ENCODE assay signal across 21 cellular contexts in genomic region chr12:125684968-125685790, GRCh38.
A peak's percentile ranks its signal among the peaks of the same experiment; 100 is the strongest.
DNase-seq lines count a peak whose midpoint lies in the region; ATAC-seq, FAIRE-seq and TF ChIP-seq lines count a peak whose summit lies in the region.
"Had no signal": no experiment of that assay in that cellular context is flagged by ENCODE, and none has a peak within 500 bp of the region (broad histone marks: within the 10 kb centered on the region; RNA-seq: fewer than 3 reads in every experiment).

No MANE protein-coding gene starts in this region.

- TF ChIP-seq POLR2A in H1 (IDR thresholded peaks at IDR 0.05; ENCODE audit: control extremely low read depth in 1 of 2, low read depth in 2 of 2, low read length in 2 of 2) (no peak), gastrocnemius medialis (IDR thresholded peaks at IDR 0.05) (no peak)

- no peak overlapping the region for H3K4ac ChIP-seq in H1 (replicated peaks; ENCODE audit: insufficient read length, low read depth, low read length)

- no peak for FAIRE-seq in H1 (lab: Jason Lieb, UNC)
- FAIRE-seq: A204.1, D721Med, G401.6, GM12891, GM19239, HTR-8/SVneo had no signal

- CTCF ChIA-PET in H1 (lab: Charles Lee; ENCODE audit: partially characterized antibody), result interaction anchor here (0.6 to 3.2 kb wide), 9 partner anchors 9 to 153 kb away, joined by 3 to 22 read pairs (median 7); no protein-coding TSS in a partner anchor

- H3K36me3 ChIP-seq in H1 (ENCODE audit: control insufficient read depth in 2 of 4, insufficient read depth in 4 of 4, low read length in 3 of 4) (no peaks in the 10 kb centered on the region), osteoblast (ENCODE audit: insufficient read depth, low read length) (no peaks in the 10 kb centered on the region), MM.1S (replicated peaks; ENCODE audit: insufficient read depth, low read length) (no peaks in the 10 kb centered on the region), gastrocnemius medialis (no peaks in the 10 kb centered on the region)

- ATAC-seq in HG03354 (IDR thresholded peaks at IDR 0.05; ENCODE audit: poor library complexity, severe bottlenecking, unreplicated experiment), result no peak
- ATAC-seq in gastrocnemius medialis, result no peak

- no peak overlapping the region for H3K4me3 Mint-ChIP-seq in type B pancreatic cell
- H3K4me3 Mint-ChIP-seq: B cell; CD4-positive, alpha-beta memory T cell; HFFc6 had no signal

- no peak for TF ChIP-seq CTCF in H1 (IDR thresholded peaks at IDR 0.05; ENCODE audit: control extremely low read depth in 1 of 3, insufficient read depth in 1 of 3, low read depth in 1 of 3, low read length in 3 of 3)
- no peak for TF ChIP-seq CTCF in osteoblast (IDR thresholded peaks at IDR 0.05; ENCODE audit: extremely low read depth, low read depth, low read length)
- no peak for TF ChIP-seq CTCF in type B pancreatic cell (conservative IDR thresholded peaks at IDR 0.05)
- TF ChIP-seq CTCF in MM.1S (IDR thresholded peaks at IDR 0.05; ENCODE audit: low read length), result no peak
- no peak for TF ChIP-seq CTCF in gastrocnemius medialis (IDR thresholded peaks at IDR 0.05 in 4 of 5, conservative IDR thresholded peaks at IDR 0.05 in 1 of 5)

- H2BK12ac ChIP-seq in H1 (ENCODE audit: low read depth, low read length), result no peak overlapping the region

- H3K27me3 ChIP-seq in H1 (replicated peaks in 1 of 4; ENCODE audit: control insufficient read depth in 3 of 4, extremely low read depth in 1 of 4, insufficient read depth in 3 of 4, low read length in 3 of 4) (peaks cover 0 to 3% (median 0%) of the 10 kb centered on the region in 4 experiments; a peak in 2 of 7 replicates), osteoblast (ENCODE audit: insufficient read depth, low read length) (no peaks in the 10 kb centered on the region), MM.1S (replicated peaks; ENCODE audit: insufficient read depth, low read length) (no peaks in the 10 kb centered on the region), gastrocnemius medialis (no peaks in the 10 kb centered on the region)

- 87% methylated on average over 17 of the region's 17 CpGs; no CpG with 5 or more reads in 1 of the 2 experiments for WGBS in H1 (ENCODE audit: extremely low coverage in 1 of 2, insufficient coverage in 1 of 2, insufficient read length in 1 of 2, insufficient replicate concordance in 2 of 2, low coverage in 1 of 2, low lambda C conversion rate in 2 of 2, missing lambda C conversion rate in 1 of 2), 2 experiments

- H2AK5ac ChIP-seq in H1 (ENCODE audit: low read depth, low read length), result no peak overlapping the region

- H3F3A ChIP-seq in MM.1S (ENCODE audit: insufficient read depth, low read length), result no peaks in the 10 kb centered on the region

- H3K27me3 Mint-ChIP-seq in type B pancreatic cell, result peaks cover 50% of the 10 kb centered on the region

- H3K23me2 ChIP-seq in H1 (ENCODE audit: low read depth, low read length), result no peaks in the 10 kb centered on the region

- POLR2A ChIA-PET in H1 (lab: Charles Lee; ENCODE audit: partially characterized antibody), result no interaction called here

- DNase-seq in MV-4-11 (lab: John Stamatoyannopoulos, UW) (peak; percentile 27), H1 (ENCODE audit: low read depth in 1 of 2, low spot score in 2 of 2) (no peak), osteoblast (ENCODE audit: insufficient read length, low spot score, missing footprints) (peak; percentile 69), type B pancreatic cell (ENCODE audit: extremely low spot score, unreplicated experiment) (no peak), MM.1S (no peak), gastrocnemius medialis (no peak)
- DNase-seq: CD4-positive, alpha-beta memory T cell; DMS153; DMS79 treated with DMSO at 0.1 percent for 48 hours; EL; HCEC 1CT; HFFc6 had no signal

- H3K9me3 Mint-ChIP-seq in type B pancreatic cell, result no peaks in the 10 kb centered on the region

- H4K5ac ChIP-seq in H1 (ENCODE audit: insufficient read length, low read depth, low read length), result no peak overlapping the region

- no peak overlapping the region for H2BK15ac ChIP-seq in H1 (ENCODE audit: low read length)

- no peak overlapping the region for H3K9ac ChIP-seq in H1 (replicated peaks in 1 of 4; ENCODE audit: extremely low read depth in 1 of 4, low read depth in 3 of 4, low read length in 3 of 4)
- H3K9ac ChIP-seq in MM.1S (ENCODE audit: low read length), result no peak overlapping the region

- peaks cover 0 to under 1% (median 0%) of the 10 kb centered on the region in 4 experiments; a peak in 1 of 7 replicates for H3K4me1 ChIP-seq in H1 (replicated peaks in 1 of 4; ENCODE audit: control insufficient read depth in 3 of 4, insufficient read depth in 4 of 4, low read length in 3 of 4)
- no peaks in the 10 kb centered on the region for H3K4me1 ChIP-seq in osteoblast (ENCODE audit: insufficient read depth, low read length)
- H3K4me1 ChIP-seq in MM.1S (ENCODE audit: low read length), result no peaks in the 10 kb centered on the region
- no peaks in the 10 kb centered on the region for H3K4me1 ChIP-seq in gastrocnemius medialis

- no peak overlapping the region for H3K56ac ChIP-seq in H1 (replicated peaks; ENCODE audit: insufficient read length, low read depth, low read length)

- no peak overlapping the region for H3K4me3 ChIP-seq in H1 (ENCODE audit: extremely low read depth in 1 of 4, insufficient read depth in 2 of 4, low read depth in 3 of 4, low read length in 4 of 4)
- no peak overlapping the region for H3K4me3 ChIP-seq in osteoblast (ENCODE audit: insufficient read depth, low read length)
- no peak overlapping the region for H3K4me3 ChIP-seq in MM.1S (ENCODE audit: low read length)
- H3K4me3 ChIP-seq in gastrocnemius medialis, result no peak overlapping the region

- H3K79me1 ChIP-seq in H1 (ENCODE audit: low read depth, low read length), result no peaks in the 10 kb centered on the region

- no peaks in the 10 kb centered on the region for H3K36me3 Mint-ChIP-seq in type B pancreatic cell
- H3K36me3 Mint-ChIP-seq: CD4-positive, alpha-beta memory T cell had no signal

- no peaks in the 10 kb centered on the region for H3K79me2 ChIP-seq in H1 (ENCODE audit: control insufficient read depth in 1 of 2, insufficient read depth in 2 of 2, low read length in 2 of 2)
- no peaks in the 10 kb centered on the region for H3K79me2 ChIP-seq in osteoblast (ENCODE audit: insufficient read depth, low read length)
- no peaks in the 10 kb centered on the region for H3K79me2 ChIP-seq in MM.1S (ENCODE audit: low read length)

- no peak overlapping the region for H2BK120ac ChIP-seq in H1 (replicated peaks; ENCODE audit: low read depth, low read length)

- H2BK5ac ChIP-seq in H1 (ENCODE audit: low read depth, low read length), result no peak overlapping the region

- H3K14ac ChIP-seq in H1 (ENCODE audit: insufficient read length), result no peak overlapping the region

- intact Hi-C loops in gastrocnemius medialis (cut with DNase I; ENCODE audit: low total_unique reads), result no loop called here

- H4K20me1 ChIP-seq in H1 (replicated peaks in 1 of 2; ENCODE audit: control insufficient read depth in 1 of 2, insufficient read depth in 2 of 2, low read length in 2 of 2) (peaks cover 0 to 2% of the 10 kb centered on the region in 2 experiments), osteoblast (ENCODE audit: insufficient read depth, low read length) (no peaks in the 10 kb centered on the region), MM.1S (ENCODE audit: insufficient read depth, low read length) (no peaks in the 10 kb centered on the region)

- TF ChIP-seq RAD21 in H1 (IDR thresholded peaks at IDR 0.05 in 1 of 2, conservative IDR thresholded peaks at IDR 0.05 in 1 of 2; ENCODE audit: low read depth in 2 of 2, low read length in 2 of 2), result no peak

- H2AFZ ChIP-seq in H1 (ENCODE audit: low read length) (no peak overlapping the region), osteoblast (ENCODE audit: low read length) (no peak overlapping the region), MM.1S (ENCODE audit: low read length) (no peak overlapping the region)

- in situ Hi-C loops in gastrocnemius medialis (cut with MboI; ENCODE audit: low sequenced_read_pairs in 4 of 4), result no loop called here

- H3K9me2 ChIP-seq in MM.1S (replicated peaks; ENCODE audit: insufficient read depth, low read length), result no peaks in the 10 kb centered on the region

- H3K4me2 ChIP-seq in H1 (ENCODE audit: insufficient read depth in 1 of 2, low read depth in 2 of 2, low read length in 2 of 2) (no peak overlapping the region), osteoblast (ENCODE audit: insufficient read depth, low read length) (no peak overlapping the region), MM.1S (ENCODE audit: low read depth, low read length) (no peak overlapping the region)

- H3K27ac ChIP-seq in H1 (ENCODE audit: low read depth, low read length), result no peak overlapping the region
- no peak overlapping the region for H3K27ac ChIP-seq in osteoblast (ENCODE audit: low read depth, low read length)
- no peak overlapping the region for H3K27ac ChIP-seq in MM.1S (ENCODE audit: low read length)
- H3K27ac ChIP-seq in gastrocnemius medialis, result no peak overlapping the region
- H3K27ac ChIP-seq: C4-2B had no signal

- H3K18ac ChIP-seq in H1 (ENCODE audit: extremely low read depth, low read length), result peak overlapping the region; percentile 12; the same call in 1 of the 2 replicates

- H4K8ac ChIP-seq in H1 (ENCODE audit: extremely low read depth, insufficient read depth, low read length), result no peak overlapping the region

- H2BK20ac ChIP-seq in H1 (ENCODE audit: low read length), result no peak overlapping the region

- peak overlapping the region; percentile 62 for H3K27ac Mint-ChIP-seq in type B pancreatic cell
- H3K27ac Mint-ChIP-seq: B cell; CD4-positive, alpha-beta memory T cell; HFFc6 had no signal

- no peak for TF ChIP-seq EP300 in H1 (IDR thresholded peaks at IDR 0.05; ENCODE audit: borderline replicate concordance in 1 of 2, low read depth in 2 of 2, low read length in 2 of 2)

- H3K4me1 Mint-ChIP-seq in type B pancreatic cell (ENCODE audit: unreplicated experiment), result peaks cover 19% of the 10 kb centered on the region
- H3K4me1 Mint-ChIP-seq: B cell; CD4-positive, alpha-beta memory T cell had no signal

- no peak overlapping the region for H4K91ac ChIP-seq in H1 (replicated peaks; ENCODE audit: insufficient read length, low read length)

- H3K23ac ChIP-seq in H1 (ENCODE audit: insufficient read length), result no peak overlapping the region

- no peaks in the 10 kb centered on the region for H3K9me3 ChIP-seq in H1 (ENCODE audit: insufficient read depth in 2 of 2, low read depth in 1 of 2, low read length in 1 of 2)
- peaks cover 5% of the 10 kb centered on the region for H3K9me3 ChIP-seq in osteoblast (ENCODE audit: low read depth, low read length)
- H3K9me3 ChIP-seq in MM.1S (replicated peaks; ENCODE audit: insufficient read depth, low read length), result no peaks in the 10 kb centered on the region
- no peaks in the 10 kb centered on the region for H3K9me3 ChIP-seq in gastrocnemius medialis

TF ChIP-seq in H1, 55 proteins besides CTCF, POLR2A, EP300 and RAD21:
- TF ChIP-seq HDAC2 (IDR thresholded peaks at IDR 0.05; ENCODE audit: borderline replicate concordance in 1 of 2, low read depth in 2 of 2, low read length in 2 of 2), result no peak
- TF ChIP-seq BACH1 (IDR thresholded peaks at IDR 0.05; ENCODE audit: low read length), result peak; percentile 93
- TF ChIP-seq PHF8 (conservative IDR thresholded peaks at IDR 0.05; ENCODE audit: low read depth, low read length), result no peak
- peak; percentile 60; the same call in 1 of the 2 replicates for TF ChIP-seq MAFK (IDR thresholded peaks at IDR 0.05; ENCODE audit: low read depth, low read length)
- TF ChIP-seq TAF1 (IDR thresholded peaks at IDR 0.05; ENCODE audit: low read depth, low read length), result no peak

Comparison
In these comparisons a context has a peak if more than half of its experiments do, and no peak if none do; other contexts are left out.
1. DNase-seq: peak in MV-4-11 (single experiment) and osteoblast (single experiment); none in H1 (0 of 2), type B pancreatic cell (single experiment), MM.1S (single experiment) and gastrocnemius medialis (0 of 2).